In genomic region chr4:138826754-138827153, GRCh38 we compare ENCODE assay signal across 2 cellular contexts.
TF ChIP-seq lines count a peak whose summit lies in the region.

No MANE protein-coding gene starts in this region.

TF ChIP-seq in SK-N-SH, 30 proteins besides CTCF, POLR2A, EP300 and RAD21 (continued from another document):
- TF ChIP-seq USF1 (IDR thresholded peaks at IDR 0.05; ENCODE audit: borderline replicate concordance, low read depth), result no peak
- TF ChIP-seq, protein P1, sequence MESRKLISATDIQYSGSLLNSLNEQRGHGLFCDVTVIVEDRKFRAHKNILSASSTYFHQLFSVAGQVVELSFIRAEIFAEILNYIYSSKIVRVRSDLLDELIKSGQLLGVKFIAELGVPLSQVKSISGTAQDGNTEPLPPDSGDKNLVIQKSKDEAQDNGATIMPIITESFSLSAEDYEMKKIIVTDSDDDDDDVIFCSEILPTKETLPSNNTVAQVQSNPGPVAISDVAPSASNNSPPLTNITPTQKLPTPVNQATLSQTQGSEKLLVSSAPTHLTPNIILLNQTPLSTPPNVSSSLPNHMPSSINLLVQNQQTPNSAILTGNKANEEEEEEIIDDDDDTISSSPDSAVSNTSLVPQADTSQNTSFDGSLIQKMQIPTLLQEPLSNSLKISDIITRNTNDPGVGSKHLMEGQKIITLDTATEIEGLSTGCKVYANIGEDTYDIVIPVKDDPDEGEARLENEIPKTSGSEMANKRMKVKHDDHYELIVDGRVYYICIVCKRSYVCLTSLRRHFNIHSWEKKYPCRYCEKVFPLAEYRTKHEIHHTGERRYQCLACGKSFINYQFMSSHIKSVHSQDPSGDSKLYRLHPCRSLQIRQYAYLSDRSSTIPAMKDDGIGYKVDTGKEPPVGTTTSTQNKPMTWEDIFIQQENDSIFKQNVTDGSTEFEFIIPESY (IDR thresholded peaks at IDR 0.05; ENCODE audit: borderline replicate concordance, low read depth), result no peak
- TF ChIP-seq RCOR1 (IDR thresholded peaks at IDR 0.05; ENCODE audit: low read length), result peak; percentile 56; the same call in 1 of the 2 replicates
- no peak for TF ChIP-seq FOSL2 (IDR thresholded peaks at IDR 0.05; ENCODE audit: borderline replicate concordance, low read depth)

TF ChIP-seq in SK-N-SH treated with all-trans-retinoic acid at 6 μM for 48 hours, 23 proteins besides CTCF, POLR2A, EP300 and RAD21 (continued from another document):
- no peak for TF ChIP-seq ZFP30 (CRISPR knock-in tag; IDR thresholded peaks at IDR 0.05)
- TF ChIP-seq TCF4 (CRISPR knock-in tag; IDR thresholded peaks at IDR 0.05; ENCODE audit: borderline replicate concordance), result no peak; the same call in 1 of the 2 replicates
- TF ChIP-seq ESRRG (CRISPR knock-in tag; IDR thresholded peaks at IDR 0.05), result no peak
- TF ChIP-seq RARB (CRISPR knock-in tag; IDR thresholded peaks at IDR 0.05), result no peak
- no peak for TF ChIP-seq CSDC2 (CRISPR knock-in tag; IDR thresholded peaks at IDR 0.05)
- TF ChIP-seq ZFP3 (CRISPR knock-in tag; IDR thresholded peaks at IDR 0.05), result no peak
- TF ChIP-seq ZC3H10 (CRISPR knock-in tag; IDR thresholded peaks at IDR 0.05), result no peak
TF ChIP-seq in SK-N-SH treated with all-trans-retinoic acid at 6 μM for 48 hours: peak in this region for 0.
